ENCODE assay signal across 20 cellular contexts in genomic region chr20:17541596-17541995, GRCh38. TPM values are rescaled to one million over a fixed set of nuclear protein-coding genes. Genes with fewer than 3 reads are reported as not detected.
DNase-seq lines count a peak whose midpoint lies in the region; ATAC-seq and TF ChIP-seq lines count a peak whose summit lies in the region.
"Had no signal": no experiment of that assay in that cellular context is flagged by ENCODE, and none has a peak within 500 bp of the region (broad histone marks: within the 10 kb centered on the region; RNA-seq: fewer than 3 reads in every experiment).

No MANE protein-coding gene starts in this region.

- H3K79me2 ChIP-seq in MM.1S (ENCODE audit: low read length): no peaks in the 10 kb centered on the region

- H3K36me3 ChIP-seq in muscle layer of duodenum (ENCODE audit: control insufficient read depth in 1 of 2, insufficient read depth in 2 of 2, low read length in 2 of 2): peaks cover 0 to 4% of the 10 kb centered on the region in 2 donors
- H3K36me3 ChIP-seq in thoracic aorta: no peaks in the 10 kb centered on the region
- H3K36me3 ChIP-seq in Peyer's patch: no peaks in the 10 kb centered on the region
- no peaks in the 10 kb centered on the region for H3K36me3 ChIP-seq in MM.1S (replicated peaks; ENCODE audit: insufficient read depth, low read length)
- H3K36me3 ChIP-seq: BE2C had no signal

- H2AFZ ChIP-seq in MM.1S (ENCODE audit: low read length): no peak overlapping the region

- no peaks in the 10 kb centered on the region for H3K9me3 ChIP-seq in muscle layer of duodenum (ENCODE audit: control insufficient read depth in 1 of 2, low read length in 2 of 2)
- no peaks in the 10 kb centered on the region for H3K9me3 ChIP-seq in thoracic aorta
- H3K9me3 ChIP-seq in Peyer's patch: no peaks in the 10 kb centered on the region
- no peaks in the 10 kb centered on the region for H3K9me3 ChIP-seq in MM.1S (replicated peaks; ENCODE audit: insufficient read depth, low read length)
- H3K9me3 ChIP-seq: BE2C had no signal

- H3K27me3 Mint-ChIP-seq in chondrocyte (ENCODE audit: low read depth): no peaks in the 10 kb centered on the region

- no peaks in the 10 kb centered on the region for H3K36me3 Mint-ChIP-seq in chondrocyte (ENCODE audit: low read depth)

- H3K4me1 Mint-ChIP-seq in chondrocyte (ENCODE audit: low read depth): peaks cover 84% of the 10 kb centered on the region

- no peaks in the 10 kb centered on the region for H4K20me1 ChIP-seq in MM.1S (ENCODE audit: insufficient read depth, low read length)

- H3K27ac ChIP-seq in muscle layer of duodenum (ENCODE audit: low read length) (peak overlapping the region; percentile 26), thoracic aorta (peak overlapping the region; percentile 57 to 73), Peyer's patch (peak overlapping the region in 2 of 4 donors; percentile 17 to 64), MM.1S (ENCODE audit: low read length) (no peak overlapping the region)

- H3F3A ChIP-seq in MM.1S (ENCODE audit: insufficient read depth, low read length): no peaks in the 10 kb centered on the region

- no peak overlapping the region for H3K4me3 Mint-ChIP-seq in chondrocyte (ENCODE audit: unreplicated experiment)
- H3K4me3 Mint-ChIP-seq: CD4-positive, alpha-beta T cell had no signal

- H3K9ac ChIP-seq in MM.1S (ENCODE audit: low read length): no peak overlapping the region

- H3K9me3 Mint-ChIP-seq in chondrocyte (ENCODE audit: low read depth): no peaks in the 10 kb centered on the region
- H3K9me3 Mint-ChIP-seq: CD4-positive, alpha-beta T cell had no signal

- H3K4me2 ChIP-seq in MM.1S (ENCODE audit: low read depth, low read length): no peak overlapping the region

- no peaks in the 10 kb centered on the region for H3K9me2 ChIP-seq in MM.1S (replicated peaks; ENCODE audit: insufficient read depth, low read length)

- TF ChIP-seq CTCF in chondrocyte (IDR thresholded peaks at IDR 0.05) (no peak), thoracic aorta (IDR thresholded peaks at IDR 0.05) (no peak), Peyer's patch (IDR thresholded peaks at IDR 0.05) (no peak), MM.1S (IDR thresholded peaks at IDR 0.05; ENCODE audit: low read length) (no peak)

- DNase-seq in Daoy (ENCODE audit: low read depth): peak; percentile 12
- no peak for DNase-seq in chondrocyte (ENCODE audit: low spot score)
- DNase-seq in thoracic aorta (ENCODE audit: low spot score): no peak
- DNase-seq in NAMALWA (ENCODE audit: low spot score): no peak
- no peak for DNase-seq in iPS-NIHi11 (ENCODE audit: low spot score)
- no peak for DNase-seq in Peyer's patch
- no peak for DNase-seq in MM.1S
- DNase-seq: 8988T; BE2C; CD4-positive, alpha-beta T cell; DMS53; GOT3; KG1; NCI-H1048; NCI-H1436 treated with DMSO at 0.1 percent for 48 hours; NCI-H2081; NCI-H510A; NCI-H82 had no signal

- H3K4me3 ChIP-seq in muscle layer of duodenum (ENCODE audit: low read depth in 1 of 2, low read length in 2 of 2) (no peak overlapping the region), thoracic aorta (no peak overlapping the region), Peyer's patch (no peak overlapping the region), MM.1S (ENCODE audit: low read length) (no peak overlapping the region)

- H3K4me1 ChIP-seq in muscle layer of duodenum (ENCODE audit: control insufficient read depth in 1 of 2, insufficient read depth in 2 of 2, low read length in 2 of 2): peaks cover 5 to 40% of the 10 kb centered on the region in 2 donors
- H3K4me1 ChIP-seq in thoracic aorta (ENCODE audit: control insufficient read depth in 1 of 2, low read depth in 2 of 2): peaks cover 39 to 47% of the 10 kb centered on the region in 2 donors
- H3K4me1 ChIP-seq in Peyer's patch: no peaks in the 10 kb centered on the region
- no peaks in the 10 kb centered on the region for H3K4me1 ChIP-seq in MM.1S (ENCODE audit: low read length)
- H3K4me1 ChIP-seq: BE2C had no signal

- ATAC-seq in thoracic aorta (ENCODE audit: insufficient number of reproducible peaks, low FRiP score, low read depth): no peak
- ATAC-seq: PC-3 had no signal

- peak overlapping the region; percentile 93 for H3K27ac Mint-ChIP-seq in chondrocyte (ENCODE audit: unreplicated experiment)
- H3K27ac Mint-ChIP-seq: CD4-positive, alpha-beta T cell had no signal

- no peak for TF ChIP-seq POLR2A in Peyer's patch (IDR thresholded peaks at IDR 0.05)

- no peaks in the 10 kb centered on the region for H3K27me3 ChIP-seq in muscle layer of duodenum (ENCODE audit: low read depth, low read length)
- H3K27me3 ChIP-seq in thoracic aorta (replicated peaks; ENCODE audit: insufficient read depth): no peaks in the 10 kb centered on the region
- H3K27me3 ChIP-seq in Peyer's patch: no peaks in the 10 kb centered on the region
- no peaks in the 10 kb centered on the region for H3K27me3 ChIP-seq in MM.1S (replicated peaks; ENCODE audit: insufficient read depth, low read length)

RNA-seq across cellular contexts. Expression of gene BFSP1, which starts 10.4 kb away (rescaled TPM):
- total RNA-seq in Daoy (2014; rRNA removed; shearing (Covaris generic)): 0.42 and 4.2 TPM in 2 replicates
- total RNA-seq in chondrocyte (9.6 to 14.4 TPM (median 11.7 TPM) in 3 replicates), thoracic aorta (1 to 10 TPM; 2.4 to 3.0 TPM), Peyer's patch (1 to 10 TPM in 1 of 4 donors, under 1 TPM in 1, not detected in 2; 0.57 to 2.5 TPM)

RNA-seq across cellular contexts. Expression of gene DSTN, which starts 28.3 kb away (rescaled TPM):
- 222 and 242 TPM in 2 replicates for total RNA-seq in Daoy (2014; rRNA removed; shearing (Covaris generic))
- total RNA-seq in chondrocyte (878 to 1,290 TPM (median 1,265 TPM) in 3 replicates), thoracic aorta (1,000 to 10,000 TPM; 1,342 to 1,977 TPM), Peyer's patch (100 to 1,000 TPM; 111 to 151 (median 117) TPM)
